Comparison of ENCODE assay signal across 11 cellular contexts in the genomic region with DNA sequence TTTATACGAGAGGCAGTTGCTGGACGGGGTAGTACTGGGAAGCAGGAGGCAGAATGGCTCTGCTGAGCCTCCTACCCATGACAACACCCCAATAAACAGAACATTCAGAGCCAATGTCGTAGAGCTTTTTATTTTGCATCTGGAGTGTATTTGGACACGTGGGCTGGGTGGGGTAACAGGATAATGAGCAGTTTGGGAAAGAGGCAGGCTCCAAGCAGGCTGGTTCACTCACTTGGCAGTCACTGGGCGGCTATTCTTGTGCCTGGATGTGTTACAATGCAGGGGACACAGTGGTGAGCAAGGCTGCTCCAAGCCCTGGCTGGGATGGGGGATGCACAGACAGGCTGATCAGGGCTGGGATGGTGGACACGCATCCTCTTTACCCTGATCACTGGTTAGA.
A peak's percentile ranks its signal among the peaks of the same experiment; 100 is the strongest.
DNase-seq lines count a peak whose midpoint lies in the region; ATAC-seq lines count a peak whose summit lies in the region.
"Had no signal": no experiment of that assay in that cellular context is flagged by ENCODE, and none has a peak within 500 bp of the region (broad histone marks: within the 10 kb centered on the region; RNA-seq: fewer than 3 reads in every experiment).

No MANE protein-coding gene starts in this region.

- H3K27ac Mint-ChIP-seq in stimulated activated effector memory CD8-positive, alpha-beta T cell treated with anti-CD3 and anti-CD28 coated beads, Interleukin-12 subunit alpha, Interleukin-12 subunit beta, amount 100 ng/mL, for 72 hours = peak overlapping the region; percentile 57

- no peak for ATAC-seq in stimulated activated effector memory CD8-positive, alpha-beta T cell treated with anti-CD3 and anti-CD28 coated beads, Interleukin-12 subunit alpha, Interleukin-12 subunit beta, amount 100 ng/mL, for 72 hours
- no peak for ATAC-seq in HG03378 (IDR thresholded peaks at IDR 0.05; ENCODE audit: unreplicated experiment)
- no peak for ATAC-seq in HG02763 (IDR thresholded peaks at IDR 0.05; ENCODE audit: unreplicated experiment)
- no peak for ATAC-seq in HG02840 (IDR thresholded peaks at IDR 0.05; ENCODE audit: low FRiP score, unreplicated experiment)

- DNase-seq in GM04503 (ENCODE audit: low read depth) (peak; percentile 83), dedifferentiated amniotic fluid mesenchymal stem cell (ENCODE audit: extremely low spot score) (peak; percentile 58), hypothalamus (lab: John Stamatoyannopoulos, UW) (peak in 28 of 51 donors; percentile 3 to 83 (median 52)), T-helper 1 cell (no peak)
- no peak for DNase-seq in stimulated activated effector memory CD8-positive, alpha-beta T cell treated with anti-CD3 and anti-CD28 coated beads, Interleukin-12 subunit alpha, Interleukin-12 subunit beta, amount 100 ng/mL, for 72 hours (ENCODE audit: low spot score in 2 of 2)
- DNase-seq: DMS153, H7, thyroid gland had no signal

- H3K4me3 Mint-ChIP-seq in stimulated activated effector memory CD8-positive, alpha-beta T cell treated with anti-CD3 and anti-CD28 coated beads, Interleukin-12 subunit alpha, Interleukin-12 subunit beta, amount 100 ng/mL, for 72 hours = no peak overlapping the region

- peaks cover 20% of the 10 kb centered on the region for H3K36me3 Mint-ChIP-seq in stimulated activated effector memory CD8-positive, alpha-beta T cell treated with anti-CD3 and anti-CD28 coated beads, Interleukin-12 subunit alpha, Interleukin-12 subunit beta, amount 100 ng/mL, for 72 hours

- H3K4me1 Mint-ChIP-seq in stimulated activated effector memory CD8-positive, alpha-beta T cell treated with anti-CD3 and anti-CD28 coated beads, Interleukin-12 subunit alpha, Interleukin-12 subunit beta, amount 100 ng/mL, for 72 hours = no peaks in the 10 kb centered on the region

- H3K9me3 Mint-ChIP-seq in stimulated activated effector memory CD8-positive, alpha-beta T cell treated with anti-CD3 and anti-CD28 coated beads, Interleukin-12 subunit alpha, Interleukin-12 subunit beta, amount 100 ng/mL, for 72 hours = no peaks in the 10 kb centered on the region

Comparison
In these comparisons a context has a peak if more than half of its experiments do, and no peak if none do; other contexts are left out.
1. DNase-seq: peak in GM04503 (single experiment), dedifferentiated amniotic fluid mesenchymal stem cell (single experiment) and hypothalamus (28 of 51); none in stimulated activated effector memory CD8-positive, alpha-beta T cell treated with anti-CD3 and anti-CD28 coated beads, Interleukin-12 subunit alpha, Interleukin-12 subunit beta, amount 100 ng/mL, for 72 hours (0 of 2) and T-helper 1 cell (0 of 5).